Comparison of ENCODE assay signal across 8 cellular contexts in genomic region chr5:151223447-151224264, GRCh38. TPM values are rescaled to one million over a fixed set of nuclear protein-coding genes. Genes with fewer than 3 reads are reported as not detected.
DNase-seq lines count a peak whose midpoint lies in the region; ATAC-seq, FAIRE-seq and TF ChIP-seq lines count a peak whose summit lies in the region.

CCDC69 (minus strand) TSS chr5:151224092; CDS start chr5:151223970, 122 bp downstream.

- H3K36me3 Mint-ChIP-seq in activated naive CD8-positive, alpha-beta T cell treated with anti-CD3 and anti-CD28 coated beads, Interleukin-2, amount 50 U/mL, for 24 hours (ENCODE audit: low read depth), result peaks cover 10% of the 10 kb centered on the region

- ATAC-seq in GM21528 (IDR thresholded peaks at IDR 0.05; ENCODE audit: low FRiP score, unreplicated experiment), result peak; percentile 80
- ATAC-seq in activated naive CD8-positive, alpha-beta T cell treated with anti-CD3 and anti-CD28 coated beads, Interleukin-2, amount 50 U/mL, for 24 hours, result peak; percentile 78
- peak; percentile 89 to 93 (median 92) for ATAC-seq in heart right ventricle

- H3K4ac ChIP-seq in trophoblast cell (ENCODE audit: low read depth, low read length), result no peak within 1 kb of the TSS

- peak within 1 kb of the TSS; percentile 79 for H2BK5ac ChIP-seq in trophoblast cell (ENCODE audit: low read depth, low read length, poor library complexity)

- peaks cover 57% of the 10 kb centered on the region for H3K4me1 Mint-ChIP-seq in activated naive CD8-positive, alpha-beta T cell treated with anti-CD3 and anti-CD28 coated beads, Interleukin-2, amount 50 U/mL, for 24 hours

- H2AK5ac ChIP-seq in trophoblast cell (ENCODE audit: low read length), result no peak within 1 kb of the TSS

- H2AFZ ChIP-seq in trophoblast cell (ENCODE audit: insufficient read depth, low read length, poor library complexity), result peak within 1 kb of the TSS; percentile 32

- peak within 1 kb of the TSS; percentile 84 for H3K4me3 Mint-ChIP-seq in activated naive CD8-positive, alpha-beta T cell treated with anti-CD3 and anti-CD28 coated beads, Interleukin-2, amount 50 U/mL, for 24 hours

- H3K27ac ChIP-seq in heart right ventricle, result peak within 1 kb of the TSS; percentile 79 to 97 (median 94)
- no peak within 1 kb of the TSS for H3K27ac ChIP-seq in trophoblast cell (ENCODE audit: low read depth, low read length)

- peak within 1 kb of the TSS; percentile 91 for H2BK120ac ChIP-seq in trophoblast cell (ENCODE audit: insufficient read depth, low read length, poor library complexity)

- TF ChIP-seq CTCF in heart right ventricle (IDR thresholded peaks at IDR 0.05), result peak in 7 of 9 donors; percentile 9 to 52 (median 41)

- peaks cover 5% of the 10 kb centered on the region for H3K79me1 ChIP-seq in trophoblast cell (ENCODE audit: low read length)

- H3K9me3 ChIP-seq in heart right ventricle (no peaks in the 10 kb centered on the region), trophoblast cell (ENCODE audit: insufficient read depth, low read depth, low read length) (peaks cover 3% of the 10 kb centered on the region)

- peak within 1 kb of the TSS; percentile 44 for H3K9ac ChIP-seq in trophoblast cell (ENCODE audit: low read length)

- peak within 1 kb of the TSS; percentile 96 for H3K4me2 ChIP-seq in trophoblast cell (ENCODE audit: low read length)

- peak; percentile 25 for FAIRE-seq in G401.6 (lab: Jason Lieb, UNC)

- H3K4me1 ChIP-seq in heart right ventricle (peaks cover 13 to 60% (median 48%) of the 10 kb centered on the region in 9 donors), trophoblast cell (ENCODE audit: control insufficient read depth in 1 of 2, insufficient read depth in 2 of 2, low read length in 2 of 2) (peaks cover 9% of the 10 kb centered on the region in 2 experiments)

- H3K23ac ChIP-seq in trophoblast cell (ENCODE audit: low read length), result no peak within 1 kb of the TSS

- H4K91ac ChIP-seq in trophoblast cell (ENCODE audit: low read depth, low read length), result peak within 1 kb of the TSS; percentile 41

- H4K12ac ChIP-seq in trophoblast cell (ENCODE audit: low read depth, low read length), result no peak within 1 kb of the TSS

- peak within 1 kb of the TSS; percentile 29 for H3K14ac ChIP-seq in trophoblast cell (ENCODE audit: low read length)

- WGBS in heart right ventricle, 2 donors, result 1% methylated on average over 57 to 58 of the region's 58 CpGs
- WGBS in trophoblast cell (ENCODE audit: extremely low coverage, insufficient coverage, insufficient read length), result no CpG with 5 or more reads among the region's 58 CpGs

- H3K27me3 ChIP-seq in heart right ventricle (no peaks in the 10 kb centered on the region), trophoblast cell (ENCODE audit: insufficient read depth, low read length) (no peaks in the 10 kb centered on the region)

- H3K18ac ChIP-seq in trophoblast cell (ENCODE audit: low read length), result peak within 1 kb of the TSS; percentile 58

- H4K8ac ChIP-seq in trophoblast cell (ENCODE audit: low read depth, low read length), result peak within 1 kb of the TSS; percentile 61

- intact Hi-C loops in heart right ventricle (cut with DNase I), result loop anchor here in 1 of 10 donors (2.0 kb wide), 1 partner anchor 15 kb away; no protein-coding TSS in a partner anchor

- H3K27ac Mint-ChIP-seq in activated naive CD8-positive, alpha-beta T cell treated with anti-CD3 and anti-CD28 coated beads, Interleukin-2, amount 50 U/mL, for 24 hours, result peak within 1 kb of the TSS; percentile 84

- peak within 1 kb of the TSS; percentile 67 for H2BK12ac ChIP-seq in trophoblast cell (ENCODE audit: low read length)

- DNase-seq in HuH-7 (ENCODE audit: low spot score) (peak; percentile 81), SK-N-DZ (ENCODE audit: low spot score) (peak; percentile 64), heart right ventricle (peak; percentile 80 to 81), trophoblast cell (peak; percentile 78 to 82), GM19240 (ENCODE audit: insufficient read length, low spot score) (no peak)
- DNase-seq in activated naive CD8-positive, alpha-beta T cell treated with anti-CD3 and anti-CD28 coated beads, Interleukin-2, amount 50 U/mL, for 24 hours, result peak; percentile 74

- peak within 1 kb of the TSS; percentile 69 to 98 (median 90) for H3K4me3 ChIP-seq in heart right ventricle
- H3K4me3 ChIP-seq in trophoblast cell (ENCODE audit: low read depth, low read length), result peak within 1 kb of the TSS; percentile 75

- no peaks in the 10 kb centered on the region for H3K9me3 Mint-ChIP-seq in activated naive CD8-positive, alpha-beta T cell treated with anti-CD3 and anti-CD28 coated beads, Interleukin-2, amount 50 U/mL, for 24 hours

- no peaks in the 10 kb centered on the region for H3K27me3 Mint-ChIP-seq in activated naive CD8-positive, alpha-beta T cell treated with anti-CD3 and anti-CD28 coated beads, Interleukin-2, amount 50 U/mL, for 24 hours

- H3K79me2 ChIP-seq in trophoblast cell (ENCODE audit: control insufficient read depth, insufficient read depth, low read length, poor library complexity), result peaks cover 3% of the 10 kb centered on the region

- H3K36me3 ChIP-seq in heart right ventricle, result no peaks in the 10 kb centered on the region
- H3K36me3 ChIP-seq in trophoblast cell (ENCODE audit: control insufficient read depth in 1 of 2, insufficient read depth in 2 of 2, low read length in 2 of 2), result no peaks in the 10 kb centered on the region

RNA-seq across cellular contexts. Expression of gene CCDC69, which starts in this region (rescaled TPM):
- 0.06 TPM in 1 of 2 replicates, not detected in the other for polyA plus RNA-seq in SK-N-DZ (2014; cell fraction: cytosol; rRNA removed)
- not detected in 2 replicates for polyA plus RNA-seq in SK-N-DZ (2014; cell fraction: nucleus; rRNA removed)
- 100 to 1,000 TPM in 7 of 10 donors, 10 to 100 TPM in 3; 74.9 to 172 (median 104) TPM for total RNA-seq in heart right ventricle
- polyA plus RNA-seq in heart right ventricle, result 100 to 1,000 TPM in 1 of 2 donors, 10 to 100 TPM in 1; 50.8 to 191 TPM
- polyA plus RNA-seq in trophoblast cell (2013), result 9.9 and 10.2 TPM in 2 replicates
